In the genomic region with DNA sequence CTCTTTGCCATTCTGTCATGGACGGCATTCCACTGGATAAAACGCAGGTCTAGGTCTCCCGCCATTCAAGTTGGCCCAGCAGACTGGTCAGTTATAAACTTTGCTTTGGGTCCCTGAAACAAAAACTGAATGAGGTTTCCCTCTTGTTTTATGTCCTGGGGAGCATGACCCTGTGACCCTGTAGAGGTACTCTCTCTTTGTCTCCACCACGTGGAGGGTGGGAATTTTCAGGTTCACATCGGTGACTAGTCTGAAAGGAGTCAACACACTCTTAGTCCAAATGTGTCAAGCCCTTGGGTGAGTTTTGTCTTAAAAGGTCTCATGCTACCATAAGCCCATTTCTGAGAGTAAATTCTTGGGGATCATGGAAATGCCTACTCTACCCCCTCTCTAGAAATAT, we compare ENCODE assay signal across 1 cellular context.
TF ChIP-seq lines count a peak whose summit lies in the region.

No MANE protein-coding gene starts in this region.

TF ChIP-seq in GM23338, 12 proteins besides CTCF, POLR2A, EP300 and RAD21 (continued from another document):
- TF ChIP-seq, protein P1, sequence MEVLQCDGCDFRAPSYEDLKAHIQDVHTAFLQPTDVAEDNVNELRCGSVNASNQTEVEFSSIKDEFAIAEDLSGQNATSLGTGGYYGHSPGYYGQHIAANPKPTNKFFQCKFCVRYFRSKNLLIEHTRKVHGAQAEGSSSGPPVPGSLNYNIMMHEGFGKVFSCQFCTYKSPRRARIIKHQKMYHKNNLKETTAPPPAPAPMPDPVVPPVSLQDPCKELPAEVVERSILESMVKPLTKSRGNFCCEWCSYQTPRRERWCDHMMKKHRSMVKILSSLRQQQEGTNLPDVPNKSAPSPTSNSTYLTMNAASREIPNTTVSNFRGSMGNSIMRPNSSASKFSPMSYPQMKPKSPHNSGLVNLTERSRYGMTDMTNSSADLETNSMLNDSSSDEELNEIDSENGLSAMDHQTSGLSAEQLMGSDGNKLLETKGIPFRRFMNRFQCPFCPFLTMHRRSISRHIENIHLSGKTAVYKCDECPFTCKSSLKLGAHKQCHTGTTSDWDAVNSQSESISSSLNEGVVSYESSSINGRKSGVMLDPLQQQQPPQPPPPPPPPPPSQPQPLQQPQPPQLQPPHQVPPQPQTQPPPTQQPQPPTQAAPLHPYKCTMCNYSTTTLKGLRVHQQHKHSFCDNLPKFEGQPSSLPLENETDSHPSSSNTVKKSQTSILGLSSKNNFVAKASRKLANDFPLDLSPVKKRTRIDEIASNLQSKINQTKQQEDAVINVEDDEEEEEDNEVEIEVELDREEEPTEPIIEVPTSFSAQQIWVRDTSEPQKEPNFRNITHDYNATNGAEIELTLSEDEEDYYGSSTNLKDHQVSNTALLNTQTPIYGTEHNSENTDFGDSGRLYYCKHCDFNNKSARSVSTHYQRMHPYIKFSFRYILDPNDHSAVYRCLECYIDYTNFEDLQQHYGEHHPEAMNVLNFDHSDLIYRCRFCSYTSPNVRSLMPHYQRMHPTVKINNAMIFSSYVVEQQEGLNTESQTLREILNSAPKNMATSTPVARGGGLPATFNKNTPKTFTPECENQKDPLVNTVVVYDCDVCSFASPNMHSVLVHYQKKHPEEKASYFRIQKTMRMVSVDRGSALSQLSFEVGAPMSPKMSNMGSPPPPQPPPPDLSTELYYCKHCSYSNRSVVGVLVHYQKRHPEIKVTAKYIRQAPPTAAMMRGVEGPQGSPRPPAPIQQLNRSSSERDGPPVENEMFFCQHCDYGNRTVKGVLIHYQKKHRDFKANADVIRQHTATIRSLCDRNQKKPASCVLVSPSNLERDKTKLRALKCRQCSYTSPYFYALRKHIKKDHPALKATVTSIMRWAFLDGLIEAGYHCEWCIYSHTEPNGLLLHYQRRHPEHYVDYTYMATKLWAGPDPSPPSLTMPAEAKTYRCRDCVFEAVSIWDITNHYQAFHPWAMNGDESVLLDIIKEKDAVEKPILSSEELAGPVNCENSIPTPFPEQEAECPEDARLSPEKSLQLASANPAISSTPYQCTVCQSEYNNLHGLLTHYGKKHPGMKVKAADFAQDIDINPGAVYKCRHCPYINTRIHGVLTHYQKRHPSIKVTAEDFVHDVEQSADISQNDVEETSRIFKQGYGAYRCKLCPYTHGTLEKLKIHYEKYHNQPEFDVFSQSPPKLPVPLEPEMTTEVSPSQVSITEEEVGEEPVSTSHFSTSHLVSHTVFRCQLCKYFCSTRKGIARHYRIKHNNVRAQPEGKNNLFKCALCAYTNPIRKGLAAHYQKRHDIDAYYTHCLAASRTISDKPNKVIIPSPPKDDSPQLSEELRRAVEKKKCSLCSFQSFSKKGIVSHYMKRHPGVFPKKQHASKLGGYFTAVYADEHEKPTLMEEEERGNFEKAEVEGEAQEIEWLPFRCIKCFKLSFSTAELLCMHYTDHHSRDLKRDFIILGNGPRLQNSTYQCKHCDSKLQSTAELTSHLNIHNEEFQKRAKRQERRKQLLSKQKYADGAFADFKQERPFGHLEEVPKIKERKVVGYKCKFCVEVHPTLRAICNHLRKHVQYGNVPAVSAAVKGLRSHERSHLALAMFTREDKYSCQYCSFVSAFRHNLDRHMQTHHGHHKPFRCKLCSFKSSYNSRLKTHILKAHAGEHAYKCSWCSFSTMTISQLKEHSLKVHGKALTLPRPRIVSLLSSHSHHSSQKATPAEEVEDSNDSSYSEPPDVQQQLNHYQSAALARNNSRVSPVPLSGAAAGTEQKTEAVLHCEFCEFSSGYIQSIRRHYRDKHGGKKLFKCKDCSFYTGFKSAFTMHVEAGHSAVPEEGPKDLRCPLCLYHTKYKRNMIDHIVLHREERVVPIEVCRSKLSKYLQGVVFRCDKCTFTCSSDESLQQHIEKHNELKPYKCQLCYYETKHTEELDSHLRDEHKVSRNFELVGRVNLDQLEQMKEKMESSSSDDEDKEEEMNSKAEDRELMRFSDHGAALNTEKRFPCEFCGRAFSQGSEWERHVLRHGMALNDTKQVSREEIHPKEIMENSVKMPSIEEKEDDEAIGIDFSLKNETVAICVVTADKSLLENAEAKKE (CRISPR knock-in tag; IDR thresholded peaks at IDR 0.05) = no peak
- TF ChIP-seq JUNB (IDR thresholded peaks at IDR 0.05; ENCODE audit: unreplicated experiment) = no peak
- no peak for TF ChIP-seq NANOG (IDR thresholded peaks at IDR 0.05; ENCODE audit: borderline replicate concordance)
- TF ChIP-seq ZNF331 (CRISPR knock-in tag; IDR thresholded peaks at IDR 0.05; ENCODE audit: low read depth) = no peak
- TF ChIP-seq CREB1 (CRISPR knock-in tag; IDR thresholded peaks at IDR 0.05; ENCODE audit: low read depth) = no peak
- no peak for TF ChIP-seq ZNF114 (CRISPR knock-in tag; IDR thresholded peaks at IDR 0.05)
- no peak for TF ChIP-seq EZH2phosphoT487 (IDR thresholded peaks at IDR 0.05; ENCODE audit: unreplicated experiment)
- TF ChIP-seq EZH2 (IDR thresholded peaks at IDR 0.05; ENCODE audit: low read depth, unreplicated experiment) = no peak
- TF ChIP-seq, protein P2, sequence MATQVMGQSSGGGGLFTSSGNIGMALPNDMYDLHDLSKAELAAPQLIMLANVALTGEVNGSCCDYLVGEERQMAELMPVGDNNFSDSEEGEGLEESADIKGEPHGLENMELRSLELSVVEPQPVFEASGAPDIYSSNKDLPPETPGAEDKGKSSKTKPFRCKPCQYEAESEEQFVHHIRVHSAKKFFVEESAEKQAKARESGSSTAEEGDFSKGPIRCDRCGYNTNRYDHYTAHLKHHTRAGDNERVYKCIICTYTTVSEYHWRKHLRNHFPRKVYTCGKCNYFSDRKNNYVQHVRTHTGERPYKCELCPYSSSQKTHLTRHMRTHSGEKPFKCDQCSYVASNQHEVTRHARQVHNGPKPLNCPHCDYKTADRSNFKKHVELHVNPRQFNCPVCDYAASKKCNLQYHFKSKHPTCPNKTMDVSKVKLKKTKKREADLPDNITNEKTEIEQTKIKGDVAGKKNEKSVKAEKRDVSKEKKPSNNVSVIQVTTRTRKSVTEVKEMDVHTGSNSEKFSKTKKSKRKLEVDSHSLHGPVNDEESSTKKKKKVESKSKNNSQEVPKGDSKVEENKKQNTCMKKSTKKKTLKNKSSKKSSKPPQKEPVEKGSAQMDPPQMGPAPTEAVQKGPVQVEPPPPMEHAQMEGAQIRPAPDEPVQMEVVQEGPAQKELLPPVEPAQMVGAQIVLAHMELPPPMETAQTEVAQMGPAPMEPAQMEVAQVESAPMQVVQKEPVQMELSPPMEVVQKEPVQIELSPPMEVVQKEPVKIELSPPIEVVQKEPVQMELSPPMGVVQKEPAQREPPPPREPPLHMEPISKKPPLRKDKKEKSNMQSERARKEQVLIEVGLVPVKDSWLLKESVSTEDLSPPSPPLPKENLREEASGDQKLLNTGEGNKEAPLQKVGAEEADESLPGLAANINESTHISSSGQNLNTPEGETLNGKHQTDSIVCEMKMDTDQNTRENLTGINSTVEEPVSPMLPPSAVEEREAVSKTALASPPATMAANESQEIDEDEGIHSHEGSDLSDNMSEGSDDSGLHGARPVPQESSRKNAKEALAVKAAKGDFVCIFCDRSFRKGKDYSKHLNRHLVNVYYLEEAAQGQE (IDR thresholded peaks at IDR 0.05; ENCODE audit: unreplicated experiment) = no peak
